Comparison of ENCODE assay signal across 9 cellular contexts in the genomic region with DNA sequence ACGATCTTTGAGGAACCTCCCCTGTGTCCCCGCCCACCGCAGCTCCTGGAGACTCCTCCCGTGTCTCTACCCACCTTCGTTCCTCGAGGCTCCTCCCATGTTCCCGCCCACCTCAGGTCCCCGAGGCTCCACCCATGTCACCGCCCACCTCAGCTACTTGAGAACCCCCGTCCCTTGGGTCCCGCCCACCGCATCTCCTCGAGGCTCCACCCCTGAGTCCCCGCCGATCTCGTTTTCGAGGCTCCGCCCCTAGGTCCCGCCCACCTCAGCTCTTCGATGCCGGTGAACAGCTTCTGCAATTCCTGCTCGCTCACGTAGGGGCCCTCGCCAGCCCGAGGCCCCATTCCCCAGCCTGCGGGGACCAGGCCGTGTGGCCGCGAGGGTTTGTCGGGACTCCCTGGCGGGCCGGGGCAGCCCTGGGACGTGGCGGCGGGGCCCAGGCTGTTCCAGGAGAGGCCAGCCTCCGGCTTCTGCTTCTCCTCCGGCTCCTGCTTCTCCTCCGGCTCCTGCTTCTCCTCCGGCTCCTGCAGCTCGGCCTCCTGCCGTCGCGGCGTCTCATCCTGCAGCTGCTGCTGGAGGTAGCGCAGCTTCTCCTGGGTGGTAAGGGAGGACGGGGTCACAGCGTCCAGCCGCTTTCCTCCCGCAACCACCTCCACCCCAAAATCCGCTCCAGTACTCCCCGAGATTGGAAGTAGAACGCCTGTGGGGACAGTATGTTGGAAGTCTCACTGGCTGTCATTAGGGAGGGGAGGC. TPM values are rescaled to one million over a fixed set of nuclear protein-coding genes. Genes with fewer than 3 reads are reported as not detected.
A peak's percentile ranks its signal among the peaks of the same experiment; 100 is the strongest.
DNase-seq lines count a peak whose midpoint lies in the region; ATAC-seq, FAIRE-seq and TF ChIP-seq lines count a peak whose summit lies in the region.
"Had no signal": no experiment of that assay in that cellular context is flagged by ENCODE, and none has a peak within 500 bp of the region (broad histone marks: within the 10 kb centered on the region; RNA-seq: fewer than 3 reads in every experiment).

No MANE protein-coding gene starts in this region.

- no peak overlapping the region for H3K4me3 ChIP-seq in body of pancreas
- H3K4me3 ChIP-seq in mesenchymal stem cell (ENCODE audit: insufficient read depth in 1 of 2, low read depth in 1 of 2, low read length in 2 of 2) = no peak overlapping the region
- no peak overlapping the region for H3K4me3 ChIP-seq in upper lobe of right lung

- no peaks in the 10 kb centered on the region for H3K79me1 ChIP-seq in mesenchymal stem cell (replicated peaks; ENCODE audit: low read length, poor library complexity, severe bottlenecking)

- H2BK12ac ChIP-seq in mesenchymal stem cell (ENCODE audit: low read length in 2 of 2) = no peak overlapping the region

- TF ChIP-seq CTCF in body of pancreas (IDR thresholded peaks at IDR 0.05) = no peak
- TF ChIP-seq CTCF in upper lobe of right lung (IDR thresholded peaks at IDR 0.05) = no peak

- no peaks in the 10 kb centered on the region for H3K27me3 ChIP-seq in body of pancreas
- H3K27me3 ChIP-seq in mesenchymal stem cell (ENCODE audit: control insufficient read depth in 1 of 2, insufficient read depth in 1 of 2, low read length in 2 of 2) = no peaks in the 10 kb centered on the region
- H3K27me3 ChIP-seq in upper lobe of right lung = no peaks in the 10 kb centered on the region

- intact Hi-C loops in body of pancreas (cut with DNase I) (no loop called here), upper lobe of right lung (cut with DNase I) (no loop called here)

- no peak overlapping the region for H2BK15ac ChIP-seq in mesenchymal stem cell (ENCODE audit: low read depth, poor library complexity, severe bottlenecking)

- no peak overlapping the region for H2AFZ ChIP-seq in mesenchymal stem cell (ENCODE audit: low read depth, low read length)

- H3K4ac ChIP-seq in mesenchymal stem cell (ENCODE audit: low read depth in 1 of 2, low read length in 2 of 2) = no peak overlapping the region

- H3K9me3 ChIP-seq in ES-I3 (ENCODE audit: control insufficient read depth, insufficient read depth, low read length) (peaks cover 3% of the 10 kb centered on the region; the same call in 1 of the 2 replicates), body of pancreas (no peaks in the 10 kb centered on the region), mesenchymal stem cell (ENCODE audit: control insufficient read depth, low read length) (no peaks in the 10 kb centered on the region), upper lobe of right lung (no peaks in the 10 kb centered on the region)

- H4K91ac ChIP-seq in mesenchymal stem cell (ENCODE audit: low read length) = no peak overlapping the region

- H3K27ac ChIP-seq in body of pancreas = no peak overlapping the region
- no peak overlapping the region for H3K27ac ChIP-seq in mesenchymal stem cell (ENCODE audit: low read length, poor library complexity, severe bottlenecking)
- H3K27ac ChIP-seq in upper lobe of right lung = no peak overlapping the region

- H3K4me2 ChIP-seq in mesenchymal stem cell (ENCODE audit: low read length, poor library complexity, severe bottlenecking) = no peak overlapping the region

- ATAC-seq in body of pancreas = no peak
- peak; percentile 61 for ATAC-seq in upper lobe of right lung
- ATAC-seq in HG02970 (IDR thresholded peaks at IDR 0.05; ENCODE audit: low FRiP score, unreplicated experiment) = no peak
- ATAC-seq in GM21825 (IDR thresholded peaks at IDR 0.05; ENCODE audit: unreplicated experiment) = no peak

- H2BK120ac ChIP-seq in mesenchymal stem cell (ENCODE audit: low read depth, low read length) = no peak overlapping the region

- 52% methylated on average over 35 to 52 of the region's 52 CpGs for WGBS in body of pancreas, 2 donors
- WGBS in mesenchymal stem cell = 63% methylated on average over 48 of the region's 52 CpGs

- H3K4me1 ChIP-seq in ES-I3 (ENCODE audit: insufficient read depth, low read length) = peaks cover 2% of the 10 kb centered on the region; the same call in 1 of the 2 replicates
- no peaks in the 10 kb centered on the region for H3K4me1 ChIP-seq in body of pancreas
- H3K4me1 ChIP-seq in mesenchymal stem cell (ENCODE audit: control insufficient read depth, insufficient read depth, low read depth, low read length) = peaks cover 3% of the 10 kb centered on the region
- no peaks in the 10 kb centered on the region for H3K4me1 ChIP-seq in upper lobe of right lung

- H4K8ac ChIP-seq in mesenchymal stem cell (ENCODE audit: low read length) = peak overlapping the region; percentile 19

- DNase-seq in T-helper 2 cell = peak; percentile 14 to 48 (median 43)
- DNase-seq in body of pancreas = peak; percentile 22 to 51 (median 38)
- no peak for DNase-seq in mesenchymal stem cell
- DNase-seq in upper lobe of right lung = peak; percentile 72
- no peak for DNase-seq in GM19239 (ENCODE audit: insufficient read length, low spot score)

- no peak overlapping the region for H2BK5ac ChIP-seq in mesenchymal stem cell (ENCODE audit: low read depth, low read length, poor library complexity, severe bottlenecking)

- TF ChIP-seq POLR2A in body of pancreas (IDR thresholded peaks at IDR 0.05) = no peak

- no peak for FAIRE-seq in GM19239 (lab: Jason Lieb, UNC)
- FAIRE-seq: bronchial epithelial cell had no signal

- no peak overlapping the region for H3K14ac ChIP-seq in mesenchymal stem cell (ENCODE audit: low read length in 2 of 2)

- H3K18ac ChIP-seq in mesenchymal stem cell (ENCODE audit: low read depth in 1 of 2, low read length in 2 of 2) = no peak overlapping the region

- no peak overlapping the region for H2AK5ac ChIP-seq in mesenchymal stem cell (ENCODE audit: low read length, severe bottlenecking)

- H3K23ac ChIP-seq in mesenchymal stem cell (ENCODE audit: low read length in 2 of 2) = no peak overlapping the region

- H3K9ac ChIP-seq in ES-I3 (ENCODE audit: low read depth, low read length) (peak overlapping the region; percentile 22; the same call in 1 of the 2 replicates), mesenchymal stem cell (ENCODE audit: low read length) (no peak overlapping the region)

- H3K36me3 ChIP-seq in ES-I3 (ENCODE audit: insufficient read depth, low read length) = no peaks in the 10 kb centered on the region
- no peaks in the 10 kb centered on the region for H3K36me3 ChIP-seq in body of pancreas (replicated peaks in 1 of 2; ENCODE audit: insufficient read depth in 1 of 2, low read depth in 2 of 2)
- H3K36me3 ChIP-seq in mesenchymal stem cell (ENCODE audit: control insufficient read depth in 1 of 2, insufficient read depth in 2 of 2, low read depth in 1 of 2, low read length in 2 of 2) = no peaks in the 10 kb centered on the region
- H3K36me3 ChIP-seq in upper lobe of right lung = no peaks in the 10 kb centered on the region

RNA-seq across cellular contexts. Expression of gene TSKS, which starts 16.7 kb away (rescaled TPM):
- under 1 TPM in 1 of 2 donors, not detected in 1; 0.52 TPM for total RNA-seq in body of pancreas
- polyA plus RNA-seq in mesenchymal stem cell (2013, experiment 1 of 2) = not detected
- not detected for polyA plus RNA-seq in mesenchymal stem cell (2013, experiment 2 of 2)
- total RNA-seq in upper lobe of right lung = 0.43 TPM
- total RNA-seq: bronchial epithelial cell had no signal

RNA-seq across cellular contexts. Expression of gene AP2A1, which starts 20.4 kb away (rescaled TPM):
- total RNA-seq in body of pancreas (10 to 100 TPM; 43.5 to 45.9 TPM), upper lobe of right lung (61.2 TPM)
- 89.2 TPM for polyA plus RNA-seq in mesenchymal stem cell (2013, experiment 1 of 2)
- 87.9 TPM for polyA plus RNA-seq in mesenchymal stem cell (2013, experiment 2 of 2)

RNA-seq across cellular contexts. Expression of gene CPT1C, which starts 55.5 kb away (rescaled TPM):
- total RNA-seq in body of pancreas (1 to 10 TPM in 1 of 2 donors, under 1 TPM in 1; 0.66 to 3.4 TPM), upper lobe of right lung (6.1 TPM)
- polyA plus RNA-seq in mesenchymal stem cell (2013, experiment 1 of 2) = 24.1 TPM
- polyA plus RNA-seq in mesenchymal stem cell (2013, experiment 2 of 2) = 23.0 TPM

RNA-seq across cellular contexts. Expression of gene ADM5, which starts 57.0 kb away (rescaled TPM):
- total RNA-seq in body of pancreas (1 to 10 TPM in 1 of 2 donors, not detected in 1; 1.6 TPM), upper lobe of right lung (1.9 TPM)
- polyA plus RNA-seq in mesenchymal stem cell (2013, experiment 1 of 2) = 0.68 TPM
- polyA plus RNA-seq in mesenchymal stem cell (2013, experiment 2 of 2) = 0.44 TPM

Comparison
In these comparisons a context has a peak if more than half of its experiments do, and no peak if none do; other contexts are left out.
1. DNase-seq: peak in T-helper 2 cell (5 of 5), body of pancreas (4 of 4) and upper lobe of right lung (single experiment); none in mesenchymal stem cell (single experiment) and GM19239 (single experiment).